9 cellular contexts compared by ENCODE assay signal in the genomic region with DNA sequence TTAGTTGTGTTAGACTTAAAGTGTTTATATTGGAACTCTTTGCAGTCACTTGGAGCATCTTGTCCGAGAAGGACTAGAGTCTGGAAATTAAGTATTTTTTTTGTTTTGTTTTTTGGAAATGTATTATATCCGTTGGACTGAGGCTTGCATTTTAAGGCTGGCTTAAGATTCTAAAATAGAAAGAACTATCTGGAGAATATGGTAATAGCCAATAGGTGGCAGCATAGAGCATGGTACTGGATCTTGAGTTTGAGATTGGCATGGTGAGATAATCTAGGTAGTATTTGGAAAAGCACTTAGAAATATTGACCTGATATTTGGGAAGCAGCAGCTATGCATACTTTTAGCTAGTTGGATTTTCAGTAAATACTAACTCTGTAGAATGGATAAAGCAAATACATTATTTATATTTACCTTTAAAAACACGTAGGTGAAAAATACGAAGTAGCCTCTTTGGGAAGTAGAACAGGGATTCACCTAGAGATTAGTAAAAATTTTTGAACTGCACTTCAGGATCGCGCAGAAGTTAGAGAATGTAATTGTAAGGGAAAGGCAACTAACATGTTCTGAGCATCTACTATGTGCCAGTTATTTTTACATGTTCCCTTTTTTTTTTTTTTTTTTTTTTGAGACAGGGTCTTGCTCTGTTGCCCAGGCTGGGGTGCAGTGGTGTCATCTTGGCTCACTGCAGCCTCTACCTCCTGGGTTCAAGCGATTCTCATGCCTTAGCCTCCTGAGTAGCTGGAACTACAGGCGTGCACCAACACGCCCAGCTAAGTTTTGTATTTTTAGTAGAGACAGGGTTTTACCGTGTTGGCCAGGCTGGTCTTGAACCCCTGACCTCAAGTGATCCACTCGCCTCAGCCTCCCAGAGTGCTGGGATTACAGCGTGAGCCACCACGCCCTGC.
A peak's percentile ranks its signal among the peaks of the same experiment; 100 is the strongest.
DNase-seq lines count a peak whose midpoint lies in the region; ATAC-seq and TF ChIP-seq lines count a peak whose summit lies in the region.
"Had no signal": no experiment of that assay in that cellular context is flagged by ENCODE, and none has a peak within 500 bp of the region (broad histone marks: within the 10 kb centered on the region; RNA-seq: fewer than 3 reads in every experiment).

No MANE protein-coding gene starts in this region.

- DNase-seq in Caki2 (ENCODE audit: low read depth) (peak; percentile 5), H7 (peak; percentile 64), RWPE2 (ENCODE audit: low spot score) (no peak), fibroblast of the aortic adventitia (ENCODE audit: low read depth) (peak; percentile 58)
- no peak for DNase-seq in stimulated activated CD4-positive, alpha-beta T cell treated with anti-CD3 and anti-CD28 coated beads, Interleukin-15, amount 100 ng/mL, for 24 hours
- DNase-seq in stimulated activated CD4-positive, alpha-beta T cell treated with anti-CD3 and anti-CD28 coated beads, Interleukin-4, amount 100 ng/mL, for 4 hours = no peak

- no peak for ATAC-seq in RWPE2 (ENCODE audit: low read depth)
- no peak for ATAC-seq in HG03521 (IDR thresholded peaks at IDR 0.05; ENCODE audit: unreplicated experiment)

- H3K36me3 ChIP-seq in H7 (replicated peaks; ENCODE audit: control insufficient read depth, insufficient read depth, low read length) (no peaks in the 10 kb centered on the region), RWPE2 (ENCODE audit: low read depth) (peaks cover 11% of the 10 kb centered on the region), parathyroid adenoma (ENCODE audit: control insufficient read depth, insufficient read depth, low read length) (no peaks in the 10 kb centered on the region)

- no peaks in the 10 kb centered on the region for H3K27me3 ChIP-seq in H7 (ENCODE audit: control insufficient read depth, insufficient read depth, low read length)
- no peaks in the 10 kb centered on the region for H3K27me3 ChIP-seq in RWPE2 (ENCODE audit: insufficient read depth, poor library complexity, severe bottlenecking)
- no peaks in the 10 kb centered on the region for H3K27me3 ChIP-seq in parathyroid adenoma (ENCODE audit: control insufficient read depth, insufficient read depth, low read length)

- in situ Hi-C loops in Caki2 (cut with HindIII; ENCODE audit: low pct_unique_long_range_greater_than_20kb, low sequenced_read_pairs) = no loop called here

- no peak overlapping the region for H3K27ac ChIP-seq in RWPE2 (ENCODE audit: poor library complexity, severe bottlenecking)
- no peak overlapping the region for H3K27ac ChIP-seq in parathyroid adenoma
- H3K27ac ChIP-seq: skin epidermis had no signal

- no peak overlapping the region for H2AFZ ChIP-seq in parathyroid adenoma

- H3K4me3 ChIP-seq in H7 (ENCODE audit: insufficient read depth, low read depth, low read length) (no peak overlapping the region), RWPE2 (ENCODE audit: severe bottlenecking) (no peak overlapping the region), fibroblast of the aortic adventitia (ENCODE audit: low read depth, low read length) (no peak overlapping the region), parathyroid adenoma (ENCODE audit: low read depth, low read length) (no peak overlapping the region)
- H3K4me3 ChIP-seq: skin epidermis had no signal

- H3K9ac ChIP-seq in parathyroid adenoma = no peak overlapping the region

- peak; percentile 76 for TF ChIP-seq CTCF in RWPE2 (IDR thresholded peaks at IDR 0.05; ENCODE audit: poor library complexity, severe bottlenecking)
- peak; percentile 68 for TF ChIP-seq CTCF in fibroblast of the aortic adventitia (IDR thresholded peaks at IDR 0.05; ENCODE audit: insufficient read depth, low read length)
- peak; percentile 34 for TF ChIP-seq CTCF in parathyroid adenoma (IDR thresholded peaks at IDR 0.05)

- peaks cover 4% of the 10 kb centered on the region for H3K79me2 ChIP-seq in parathyroid adenoma

- no peaks in the 10 kb centered on the region for H3K9me3 ChIP-seq in RWPE2 (ENCODE audit: severe bottlenecking)
- H3K9me3 ChIP-seq in parathyroid adenoma (ENCODE audit: control insufficient read depth, low read length) = no peaks in the 10 kb centered on the region

- H3K4me1 ChIP-seq in RWPE2 (ENCODE audit: insufficient read depth, poor library complexity, severe bottlenecking) (no peaks in the 10 kb centered on the region), parathyroid adenoma (peaks cover 3% of the 10 kb centered on the region)

- no peak overlapping the region for H3K4me2 ChIP-seq in parathyroid adenoma (ENCODE audit: low read length)

Comparison
In these comparisons a context has a peak if more than half of its experiments do, and no peak if none do; other contexts are left out.
1. DNase-seq: peak in Caki2 (single experiment), H7 (single experiment) and fibroblast of the aortic adventitia (single experiment); none in RWPE2 (single experiment), stimulated activated CD4-positive, alpha-beta T cell treated with anti-CD3 and anti-CD28 coated beads, Interleukin-15, amount 100 ng/mL, for 24 hours (single experiment) and stimulated activated CD4-positive, alpha-beta T cell treated with anti-CD3 and anti-CD28 coated beads, Interleukin-4, amount 100 ng/mL, for 4 hours (0 of 2).
2. Peak in every context shown above with its lines, with median percentiles within 50 percentile points of each other: CTCF ChIP-seq.